ENCODE assay signal across 2 cellular contexts in genomic region chr16:31278853-31279252, GRCh38. TPM values are rescaled to one million over a fixed set of nuclear protein-coding genes. Genes with fewer than 3 reads are reported as not detected.
"Had no signal": no experiment of that assay in that cellular context is flagged by ENCODE, and none has a peak within 500 bp of the region (broad histone marks: within the 10 kb centered on the region; RNA-seq: fewer than 3 reads in every experiment).

No MANE protein-coding gene starts in this region.

RNA-seq across cellular contexts. Expression of gene ITGAM, which starts 19.1 kb away (rescaled TPM):
- total RNA-seq: lung microvascular endothelial cell had no signal
- polyA plus RNA-seq: hepatocyte had no signal
